ENCODE assay signal across 14 cellular contexts in the genomic region with DNA sequence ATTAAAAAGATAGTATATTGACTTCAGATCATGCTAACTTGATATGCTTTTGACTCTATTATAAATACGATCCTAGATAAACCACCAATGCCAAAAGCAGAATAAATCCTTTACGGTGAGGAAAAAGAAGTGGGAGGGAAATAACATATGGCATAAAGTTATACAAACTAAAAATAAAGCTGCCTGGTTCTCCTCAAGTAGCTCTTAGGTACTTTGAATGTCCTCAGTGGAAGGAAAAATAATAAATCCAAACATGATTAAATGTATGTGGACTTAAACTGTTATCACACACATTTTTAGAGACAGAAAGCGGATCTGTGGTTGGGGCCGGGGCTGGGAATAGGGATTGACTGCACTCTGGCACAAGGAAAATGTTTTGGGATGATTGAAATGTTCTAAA. TPM values are rescaled to one million over a fixed set of nuclear protein-coding genes. Genes with fewer than 3 reads are reported as not detected.
DNase-seq lines count a peak whose midpoint lies in the region; ATAC-seq and TF ChIP-seq lines count a peak whose summit lies in the region.
"Had no signal": no experiment of that assay in that cellular context is flagged by ENCODE, and none has a peak within 500 bp of the region (broad histone marks: within the 10 kb centered on the region; RNA-seq: fewer than 3 reads in every experiment).

No MANE protein-coding gene starts in this region.

- H3K4me2 ChIP-seq in GM23248 (ENCODE audit: unreplicated experiment) = no peak overlapping the region

- H3K9ac ChIP-seq in GM23248 = no peak overlapping the region

- H3K4me3 Mint-ChIP-seq in CD14-positive monocyte (no peak overlapping the region), nephron (no peak overlapping the region)
- H3K4me3 Mint-ChIP-seq: CD8-positive, alpha-beta T cell had no signal

- no peaks in the 10 kb centered on the region for H3F3A ChIP-seq in GM23248 (ENCODE audit: insufficient read depth)

- in situ Hi-C loops in GM23248 (cut with MboI) = no loop called here

- H3K27me3 Mint-ChIP-seq in CD14-positive monocyte (ENCODE audit: low read depth in 3 of 3) (peaks cover 0 to 4% (median 0%) of the 10 kb centered on the region in 3 donors), nephron (ENCODE audit: low read depth) (peaks cover 3% of the 10 kb centered on the region)

- H3K27me3 ChIP-seq in ascending aorta = no peaks in the 10 kb centered on the region
- no peaks in the 10 kb centered on the region for H3K27me3 ChIP-seq in GM23248 (replicated peaks; ENCODE audit: insufficient read depth)

- no peaks in the 10 kb centered on the region for H3K79me2 ChIP-seq in GM23248 (ENCODE audit: insufficient read depth)

- H4K20me1 ChIP-seq in GM23248 (ENCODE audit: insufficient read depth) = no peaks in the 10 kb centered on the region

- intact Hi-C loops in CD14-positive monocyte (cut with micrococcal nuclease) = no loop called here
- intact Hi-C loops in ascending aorta (cut with DNase I) = no loop called here

- peak overlapping the region; percentile 76 to 83 for H3K27ac ChIP-seq in ascending aorta
- H3K27ac ChIP-seq in GM23248 = no peak overlapping the region

- H3K4me3 ChIP-seq in ascending aorta = peak overlapping the region; percentile 25 to 51
- H3K4me3 ChIP-seq in GM23248 = no peak overlapping the region

- no peak for TF ChIP-seq CTCF in CD14-positive monocyte (IDR thresholded peaks at IDR 0.05)
- no peak for TF ChIP-seq CTCF in ascending aorta (IDR thresholded peaks at IDR 0.05)
- no peak for TF ChIP-seq CTCF in nephron (IDR thresholded peaks at IDR 0.05; ENCODE audit: unreplicated experiment in 3 of 3)

- H3K9me3 ChIP-seq in ascending aorta = no peaks in the 10 kb centered on the region
- H3K9me3 ChIP-seq in GM23248 (ENCODE audit: low read depth) = no peaks in the 10 kb centered on the region

- peaks cover 11 to 18% of the 10 kb centered on the region in 2 donors for H3K36me3 Mint-ChIP-seq in CD14-positive monocyte
- peaks cover 5% of the 10 kb centered on the region for H3K36me3 Mint-ChIP-seq in nephron (ENCODE audit: low read depth)
- H3K36me3 Mint-ChIP-seq: CD8-positive, alpha-beta T cell had no signal

- H3K27ac Mint-ChIP-seq in CD14-positive monocyte (peak overlapping the region in 5 of 7 donors; percentile 37 to 95 (median 91)), nephron (peak overlapping the region in 2 of 3 experiments; percentile 35 to 38)
- H3K27ac Mint-ChIP-seq: CD8-positive, alpha-beta T cell had no signal

- no peak for DNase-seq in CD14-positive monocyte (ENCODE audit: low spot score)
- DNase-seq in ascending aorta (ENCODE audit: low spot score in 2 of 2) = no peak
- DNase-seq in superior temporal gyrus (ENCODE audit: extremely low spot score) = peak; percentile 46
- no peak for DNase-seq in GM23248
- no peak for DNase-seq in NCI-H1092 treated with DMSO at 0.1 percent for 48 hours (lab: John Stamatoyannopoulos, UW)
- DNase-seq: CD8-positive, alpha-beta T cell; NCI-H1694 treated with DMSO at 0.1 percent for 48 hours; NCI-H2107; NCI-H510A; NCI-H748 treated with DMSO at 0.1 percent for 48 hours; NK-92 treated with Interleukin-12 subunit alpha and Interleukin-12 subunit beta, amount 100 ng/mL, for 24 hours had no signal

- WGBS in GM23248 (ENCODE audit: low coverage in 1 of 2, low lambda C conversion rate in 2 of 2, missing lambda C conversion rate in 2 of 2), 2 experiments = 62 to 65% methylated on average over 4 of the region's 4 CpGs

- peaks cover 70% of the 10 kb centered on the region for H3K4me1 Mint-ChIP-seq in CD14-positive monocyte
- peaks cover 44% of the 10 kb centered on the region for H3K4me1 Mint-ChIP-seq in nephron

- H3K9me3 Mint-ChIP-seq in CD14-positive monocyte = peaks cover 0 to 4% (median 0%) of the 10 kb centered on the region in 7 donors
- H3K9me3 Mint-ChIP-seq in nephron = no peaks in the 10 kb centered on the region
- H3K9me3 Mint-ChIP-seq: CD8-positive, alpha-beta T cell had no signal

- H3K36me3 ChIP-seq in ascending aorta (no peaks in the 10 kb centered on the region), GM23248 (ENCODE audit: low read depth) (no peaks in the 10 kb centered on the region)

- H2AFZ ChIP-seq in GM23248 = no peak overlapping the region

- no peaks in the 10 kb centered on the region for H3K9me2 ChIP-seq in GM23248 (ENCODE audit: insufficient read depth)

- no peak for ATAC-seq in HG02885 (IDR thresholded peaks at IDR 0.05; ENCODE audit: poor library complexity, unreplicated experiment)
- no peak for ATAC-seq in HG03196 (IDR thresholded peaks at IDR 0.05; ENCODE audit: unreplicated experiment)
- ATAC-seq: CD8-positive, alpha-beta T cell had no signal

- H3K4me1 ChIP-seq in ascending aorta (peaks cover 5 to 13% of the 10 kb centered on the region in 2 donors), GM23248 (ENCODE audit: insufficient read depth) (no peaks in the 10 kb centered on the region)

RNA-seq across cellular contexts. Expression of a gene that starts 23.6 kb away (rescaled TPM):
- polyA plus RNA-seq in CD14-positive monocyte (10 to 100 TPM in 1 of 2 donors, 1 to 10 TPM in 1; 8.6 to 12.6 TPM), GM23248 (2016; fragmentation: Nextera tagmentation; extraction: Ambion mirVana) (1.6 and 1.9 TPM in 2 replicates)
- total RNA-seq in ascending aorta = 14.0 TPM
- 5.2 and 13.3 TPM in 2 replicates for total RNA-seq in GM23248 (2014; rRNA removed; shearing (Covaris generic))
